31 cellular contexts compared by ENCODE assay signal in genomic region chr4:143224255-143224654, GRCh38. TPM values are rescaled to one million over a fixed set of nuclear protein-coding genes. Genes with fewer than 3 reads are reported as not detected.
A peak's percentile ranks its signal among the peaks of the same experiment; 100 is the strongest.
DNase-seq lines count a peak whose midpoint lies in the region; ATAC-seq and TF ChIP-seq lines count a peak whose summit lies in the region.
"Had no signal": no experiment of that assay in that cellular context is flagged by ENCODE, and none has a peak within 500 bp of the region (broad histone marks: within the 10 kb centered on the region; RNA-seq: fewer than 3 reads in every experiment).

No MANE protein-coding gene starts in this region.

- H3K27ac ChIP-seq in right atrium auricular region (peak overlapping the region in 1 of 2 donors; percentile 49), right cardiac atrium (ENCODE audit: low read length) (peak overlapping the region; percentile 1)
- H3K27ac ChIP-seq: 22Rv1, ascending aorta, coronary artery, HL-60, PC-9 had no signal

- H3K4me3 ChIP-seq in right atrium auricular region: no peak overlapping the region
- H3K4me3 ChIP-seq in right cardiac atrium (ENCODE audit: low read length): no peak overlapping the region
- H3K4me3 ChIP-seq: ascending aorta, coronary artery, ovary, PC-9, transverse colon had no signal

- H3K9me3 ChIP-seq in right atrium auricular region (no peaks in the 10 kb centered on the region), right cardiac atrium (ENCODE audit: control insufficient read depth, low read length) (no peaks in the 10 kb centered on the region)
- H3K9me3 ChIP-seq: ascending aorta, ovary, transverse colon had no signal

- H3K36me3 ChIP-seq in right atrium auricular region: peaks cover 9% of the 10 kb centered on the region
- H3K36me3 ChIP-seq: ovary had no signal

- H3K27me3 ChIP-seq in right atrium auricular region (no peaks in the 10 kb centered on the region), right cardiac atrium (ENCODE audit: control insufficient read depth, insufficient read depth) (no peaks in the 10 kb centered on the region)
- H3K27me3 ChIP-seq: ascending aorta, ovary, transverse colon had no signal

- 10% methylated on average over 1 of the region's 1 CpG for WGBS in right cardiac atrium

- TF ChIP-seq CTCF in right atrium auricular region (IDR thresholded peaks at IDR 0.05): no peak

- H3K4me1 ChIP-seq in right atrium auricular region (peaks cover 0 to 10% of the 10 kb centered on the region in 2 donors), right cardiac atrium (ENCODE audit: control insufficient read depth, insufficient read depth, low read length) (no peaks in the 10 kb centered on the region)

- ATAC-seq in Right ventricle myocardium inferior (peak; percentile 74), right cardiac atrium (peak in 1 of 2 donors; percentile 66), GM21723 (IDR thresholded peaks at IDR 0.05; ENCODE audit: unreplicated experiment) (no peak)
- ATAC-seq: activated CD8-positive, alpha-beta memory T cell treated with anti-CD3 and anti-CD28 coated beads, Interleukin-2, amount 10 ng/mL, durations not matched to agents 7 days and 5 days; activated T-cell treated with anti-CD3 and anti-CD28 coated beads, Interleukin-2, amount 50 U/mL, for 4 hours; SK-N-SH treated with all-trans-retinoic acid at 6 μM for 48 hours; stimulated activated effector memory CD8-positive, alpha-beta T cell treated with anti-CD3 and anti-CD28 coated beads, Interleukin-12 subunit alpha, Interleukin-12 subunit beta, amount 100 ng/mL, for 72 hours had no signal

- DNase-seq in Right ventricle myocardium inferior (ENCODE audit: missing footprints) (no peak), right atrium auricular region (ENCODE audit: low spot score) (no peak), right cardiac atrium (no peak), pons (ENCODE audit: low spot score) (peak; percentile 32), DMS 273 treated with DMSO at 0.1 percent for 48 hours (lab: John Stamatoyannopoulos, UW) (no peak), NCI-H82 (lab: John Stamatoyannopoulos, UW) (no peak), NCI-H2081 treated with DMSO at 0.1 percent for 48 hours (lab: John Stamatoyannopoulos, UW) (no peak)
- DNase-seq: activated CD8-positive, alpha-beta memory T cell treated with anti-CD3 and anti-CD28 coated beads, Interleukin-2, amount 10 ng/mL, durations not matched to agents 7 days and 5 days; activated gamma-delta T cell; activated naive CD8-positive, alpha-beta T cell treated with anti-CD3 and anti-CD28 coated beads, Interleukin-2, amount 10 ng/mL, durations not matched to agents 7 days and 5 days; activated T-cell treated with anti-CD3 and anti-CD28 coated beads, Interleukin-2, amount 50 U/mL, for 4 hours; DMS53; effector CD8-positive, alpha-beta T cell; foreskin fibroblast; mesenchymal stem cell; MM.1S; NCI-H1105 treated with DMSO at 0.1 percent for 48 hours; NCI-H2029; NCI-H2227 treated with DMSO at 0.1 percent for 48 hours; NCI-H526 treated with DMSO at 0.1 percent for 48 hours; ovary; PC-9; stimulated activated CD4-positive, alpha-beta T cell treated with anti-CD3 and anti-CD28 coated beads, Interleukin-15, amount 100 ng/mL, for 24 hours; transverse colon had no signal

- intact Hi-C loops in Right ventricle myocardium inferior (cut with DNase I): loop anchor here (5.0 to 10.0 kb wide), 2 partner anchors 51 to 113 kb away; partner anchors contain the start of gene GAB1
- intact Hi-C loops in right cardiac atrium (cut with DNase I): no loop called here

RNA-seq across cellular contexts. Expression of gene USP38, which starts 39.5 kb away (rescaled TPM):
- total RNA-seq in Right ventricle myocardium inferior: 17.6 TPM
- total RNA-seq in right atrium auricular region: 10 to 100 TPM; 16.2 to 20.1 TPM
- 10 to 100 TPM; 19.1 to 21.1 (median 19.4) TPM for total RNA-seq in right cardiac atrium
- 7.1 TPM for polyA plus RNA-seq in right cardiac atrium
